35 cellular contexts compared by ENCODE assay signal in the genomic region with DNA sequence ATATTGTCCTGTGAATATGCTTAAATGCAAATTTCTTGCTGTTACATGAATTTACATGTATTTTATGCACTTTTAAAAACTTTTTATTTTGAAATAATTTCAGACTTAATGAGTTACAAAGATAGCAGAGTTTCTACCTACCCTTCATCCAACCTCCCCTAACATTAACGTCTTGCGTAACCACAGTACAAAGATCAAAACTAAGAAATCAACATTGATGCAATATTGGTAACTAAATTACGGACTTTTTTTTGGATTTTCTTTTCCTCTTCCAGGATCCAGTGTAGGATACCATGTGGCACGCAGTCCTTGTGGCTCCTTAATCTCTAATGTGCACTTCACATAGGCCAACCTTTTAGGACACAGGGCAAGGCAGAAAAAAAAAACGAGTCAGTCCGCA.
"Had no signal": no experiment of that assay in that cellular context is flagged by ENCODE, and none has a peak within 500 bp of the region (broad histone marks: within the 10 kb centered on the region; RNA-seq: fewer than 3 reads in every experiment).

No MANE protein-coding gene starts in this region.

- H3K27me3 ChIP-seq: MG63 had no signal

- H3K36me3 ChIP-seq: MG63 had no signal

- H3K4me3 ChIP-seq: MG63 had no signal

- DNase-seq: Karpas-422, Kasumi-1, MG63, MM.1S, MV-4-11, NCI-H1048, NCI-H1092, NCI-H1092 treated with DMSO at 0.1 percent for 48 hours, NCI-H1105, NCI-H1105 treated with DMSO at 0.1 percent for 48 hours, NCI-H1417, NCI-H1417 treated with DMSO at 0.1 percent for 48 hours, NCI-H1436, NCI-H1436 treated with DMSO at 0.1 percent for 48 hours, NCI-H146, NCI-H1694, NCI-H1694 treated with DMSO at 0.1 percent for 48 hours, NCI-H187, NCI-H187 treated with DMSO at 0.1 percent for 48 hours, NCI-H1930, NCI-H2029, NCI-H2029 treated with DMSO at 0.1 percent for 48 hours, NCI-H2081, NCI-H2081 treated with DMSO at 0.1 percent for 48 hours, NCI-H2107, NCI-H2171, NCI-H2171 treated with DMSO at 0.1 percent for 48 hours, NCI-H2227 treated with DMSO at 0.1 percent for 48 hours, NCI-H226, NCI-H345, NCI-H446, NCI-H446 treated with DMSO at 0.1 percent for 48 hours, NCI-H510A, NCI-H510A treated with DMSO at 0.1 percent for 48 hours, NCI-H524 had no signal

- H3K9me3 ChIP-seq: MG63 had no signal
